ENCODE assay signal across 8 cellular contexts in genomic region chr9:21993893-21994525, GRCh38. TPM values are rescaled to one million over a fixed set of nuclear protein-coding genes. Genes with fewer than 3 reads are reported as not detected.
DNase-seq lines count a peak whose midpoint lies in the region; ATAC-seq and TF ChIP-seq lines count a peak whose summit lies in the region.

CDKN2A (minus strand) TSS chr9:21994392.

- peak within 1 kb of the TSS; percentile 96 to 100 (median 100) for H3K4me3 Mint-ChIP-seq in IgD-negative memory B cell
- peak within 1 kb of the TSS; percentile 97 for H3K4me3 Mint-ChIP-seq in T-helper 17 cell

- no peaks in the 10 kb centered on the region for H3K36me3 ChIP-seq in thoracic aorta

- DNase-seq in GM12864 (ENCODE audit: low read depth) (peak; percentile 33), T-helper 17 cell (peak in 1 of 3 donors; percentile 48), lower leg skin (ENCODE audit: low spot score in 2 of 2) (no peak), thoracic aorta (ENCODE audit: low spot score) (no peak), amniotic stem cell (lab: John Stamatoyannopoulos, UW) (no peak)

- peaks cover 13% of the 10 kb centered on the region for H3K27me3 Mint-ChIP-seq in IgD-negative memory B cell
- H3K27me3 Mint-ChIP-seq in T-helper 17 cell, result peaks cover 13% of the 10 kb centered on the region

- ATAC-seq in GM21529 (IDR thresholded peaks at IDR 0.05; ENCODE audit: unreplicated experiment) (peak; percentile 40), T-helper 17 cell (peak; percentile 53), thoracic aorta (ENCODE audit: insufficient number of reproducible peaks, low FRiP score, low read depth) (no peak)

- intact Hi-C loops in lower leg skin (cut with DNase I; ENCODE audit: low total_unique reads), result no loop called here

- peaks cover 0 to 10% of the 10 kb centered on the region in 2 donors for H3K4me1 ChIP-seq in thoracic aorta (ENCODE audit: control insufficient read depth in 1 of 2, low read depth in 2 of 2)

- H3K27ac Mint-ChIP-seq in IgD-negative memory B cell, result peak within 1 kb of the TSS; percentile 93 to 98 (median 97)
- peak within 1 kb of the TSS; percentile 94 for H3K27ac Mint-ChIP-seq in T-helper 17 cell

- H3K4me1 Mint-ChIP-seq in IgD-negative memory B cell (peaks cover 11 to 16% (median 15%) of the 10 kb centered on the region in 3 donors), T-helper 17 cell (peaks cover 17% of the 10 kb centered on the region)

- H3K27ac ChIP-seq in cingulate gyrus (ENCODE audit: low read depth, low read length), result peak within 1 kb of the TSS; percentile 39
- peak within 1 kb of the TSS; percentile 18 to 67 for H3K27ac ChIP-seq in thoracic aorta

- 11 to 17% methylated on average over 21 to 38 of the region's 52 CpGs for WGBS in lower leg skin, 2 donors

- TF ChIP-seq CTCF in GM12864 (IDR thresholded peaks at IDR 0.05; ENCODE audit: low read depth, low read length, missing control alignments) (no peak), lower leg skin (IDR thresholded peaks at IDR 0.05) (no peak), thoracic aorta (IDR thresholded peaks at IDR 0.05) (no peak)

- H3K9me3 ChIP-seq in T-helper 17 cell (ENCODE audit: control insufficient read depth, low read length, poor library complexity, severe bottlenecking) (no peaks in the 10 kb centered on the region), thoracic aorta (no peaks in the 10 kb centered on the region)

- peaks cover 2% of the 10 kb centered on the region for H3K36me3 Mint-ChIP-seq in IgD-negative memory B cell
- peaks cover 5% of the 10 kb centered on the region for H3K36me3 Mint-ChIP-seq in T-helper 17 cell (ENCODE audit: low read depth)

- peaks cover 0 to 2% (median 0%) of the 10 kb centered on the region in 3 donors for H3K9me3 Mint-ChIP-seq in IgD-negative memory B cell

- peaks cover 13% of the 10 kb centered on the region for H3K27me3 ChIP-seq in thoracic aorta (replicated peaks; ENCODE audit: insufficient read depth)

- TF ChIP-seq POLR2A in lower leg skin (IDR thresholded peaks at IDR 0.05), result no peak

- H3K4me3 ChIP-seq in GM12864 (ENCODE audit: low read depth, low read length) (peak within 1 kb of the TSS; percentile 65), lower leg skin (ENCODE audit: low read depth, poor library complexity, severe bottlenecking) (peak within 1 kb of the TSS; percentile 63), thoracic aorta (peak within 1 kb of the TSS; percentile 93)

RNA-seq across cellular contexts. Expression of gene CDKN2A, which starts in this region (rescaled TPM):
- 13.9 TPM for polyA plus RNA-seq in IgD-negative memory B cell
- 1 to 10 TPM; 4.9 to 5.7 TPM for total RNA-seq in T-helper 17 cell
- total RNA-seq in lower leg skin, result 1 to 10 TPM in 3 of 4 donors, not detected in 1; 1.8 to 3.9 (median 1.9) TPM
- total RNA-seq in thoracic aorta, result 10 to 100 TPM in 1 of 2 donors, 1 to 10 TPM in 1; 4.1 to 10.3 TPM
